ENCODE assay signal across 19 cellular contexts in the genomic region with DNA sequence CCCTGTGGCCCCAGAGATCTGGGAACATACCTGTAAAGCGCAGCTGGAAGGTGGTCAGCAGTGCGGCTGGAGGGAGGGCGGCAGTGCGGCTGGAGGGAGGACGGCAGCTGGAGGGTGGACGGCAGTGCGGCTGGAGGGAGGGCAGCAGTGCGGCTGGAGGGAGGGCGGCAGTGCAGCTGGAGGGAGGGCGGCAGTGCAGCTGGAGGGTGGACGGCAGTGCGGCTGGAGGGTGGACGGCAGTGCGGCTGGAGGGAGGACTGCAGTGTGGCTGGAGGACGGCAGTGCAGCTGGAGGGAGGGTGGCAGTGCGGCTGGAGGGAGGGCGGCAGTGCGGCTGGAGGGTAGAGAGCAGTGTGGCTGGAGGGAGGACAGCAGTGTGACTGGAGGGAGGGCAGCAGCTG. TPM values are rescaled to one million over a fixed set of nuclear protein-coding genes. Genes with fewer than 3 reads are reported as not detected.
DNase-seq lines count a peak whose midpoint lies in the region; ATAC-seq lines count a peak whose summit lies in the region.
"Had no signal": no experiment of that assay in that cellular context is flagged by ENCODE, and none has a peak within 500 bp of the region (broad histone marks: within the 10 kb centered on the region; RNA-seq: fewer than 3 reads in every experiment).

No MANE protein-coding gene starts in this region.

- peak overlapping the region; percentile 82 for H3K14ac ChIP-seq in neuronal stem cell (ENCODE audit: low read length)

- no CpG with 5 or more reads among the region's 18 CpGs for WGBS in neuronal stem cell (ENCODE audit: extremely low coverage in 2 of 2, insufficient read length in 2 of 2, insufficient replicate concordance in 1 of 2), 2 donors

- peaks cover 5% of the 10 kb centered on the region for H3K36me3 Mint-ChIP-seq in memory B cell

- ATAC-seq in memory B cell (ENCODE audit: low read depth) (no peak), HG03196 (IDR thresholded peaks at IDR 0.05; ENCODE audit: unreplicated experiment) (no peak)

- peak overlapping the region; percentile 10 for H2AK5ac ChIP-seq in neuronal stem cell (ENCODE audit: low read depth, low read length)

- no peak overlapping the region for H2AFZ ChIP-seq in neuronal stem cell (ENCODE audit: low read length)

- H3K4me1 ChIP-seq in neuronal stem cell (ENCODE audit: control insufficient read depth in 2 of 2, insufficient read depth in 1 of 2, low read depth in 1 of 2, low read length in 2 of 2), result peaks cover 0 to 5% of the 10 kb centered on the region in 2 donors
- H3K4me1 ChIP-seq: BE2C, BLaER1, Caco-2 had no signal

- peaks cover 6% of the 10 kb centered on the region for H3K79me1 ChIP-seq in neuronal stem cell (ENCODE audit: low read depth, low read length)

- H3K23ac ChIP-seq in neuronal stem cell (ENCODE audit: low read depth, low read length, poor library complexity), result peak overlapping the region; percentile 65

- H3K4me3 ChIP-seq in neuronal stem cell (ENCODE audit: low read length in 2 of 2), result no peak overlapping the region
- H3K4me3 ChIP-seq: BLaER1 had no signal

- H2BK12ac ChIP-seq in neuronal stem cell (ENCODE audit: low read length), result peak overlapping the region; percentile 73

- H3K36me3 ChIP-seq in neuronal stem cell (replicated peaks in 1 of 2; ENCODE audit: control insufficient read depth in 2 of 2, insufficient read depth in 2 of 2, low read length in 2 of 2), result peaks cover 0 to 6% of the 10 kb centered on the region in 2 donors
- H3K36me3 ChIP-seq: BE2C had no signal

- peaks cover 0 to 47% (median 6%) of the 10 kb centered on the region in 3 experiments for H3K27me3 ChIP-seq in neuronal stem cell (ENCODE audit: control insufficient read depth in 3 of 3, insufficient read depth in 3 of 3, low read depth in 1 of 3, low read length in 3 of 3)
- H3K27me3 ChIP-seq: BE2C, BLaER1 had no signal

- H4K8ac ChIP-seq in neuronal stem cell (ENCODE audit: low read depth, low read length), result peak overlapping the region; percentile 17

- peak overlapping the region; percentile 84 for H3K27ac Mint-ChIP-seq in memory B cell
- H3K27ac Mint-ChIP-seq: CD14-positive monocyte; CD4-positive, CD25-positive, alpha-beta regulatory T cell; CD8-positive, alpha-beta memory T cell had no signal

- peak overlapping the region; percentile 76 for H3K18ac ChIP-seq in neuronal stem cell (ENCODE audit: low read length)

- H2BK120ac ChIP-seq in neuronal stem cell (ENCODE audit: low read depth, low read length), result no peak overlapping the region

- no peak overlapping the region for H3K4me3 Mint-ChIP-seq in memory B cell
- H3K4me3 Mint-ChIP-seq: CD14-positive monocyte; CD4-positive, alpha-beta memory T cell; CD4-positive, CD25-positive, alpha-beta regulatory T cell; CD8-positive, alpha-beta memory T cell had no signal

- H3K27me3 Mint-ChIP-seq in memory B cell, result peaks cover 2% of the 10 kb centered on the region
- H3K27me3 Mint-ChIP-seq: CD4-positive, alpha-beta memory T cell; CD4-positive, CD25-positive, alpha-beta regulatory T cell; CD8-positive, alpha-beta memory T cell had no signal

- no peak overlapping the region for H3K4ac ChIP-seq in neuronal stem cell (ENCODE audit: low read length)

- H3K9me3 Mint-ChIP-seq in memory B cell, result no peaks in the 10 kb centered on the region
- H3K9me3 Mint-ChIP-seq: CD4-positive, alpha-beta memory T cell; CD8-positive, alpha-beta memory T cell had no signal

- no peak overlapping the region for H3K27ac ChIP-seq in neuronal stem cell (replicated peaks; ENCODE audit: low read length)
- H3K27ac ChIP-seq: BLaER1 had no signal

- DNase-seq in memory B cell (ENCODE audit: low spot score in 2 of 2), result no peak
- DNase-seq in neuronal stem cell (ENCODE audit: low spot score), result no peak
- no peak for DNase-seq in COR-L47 (lab: John Stamatoyannopoulos, UW)
- DNase-seq in nucleus accumbens (lab: John Stamatoyannopoulos, UW), result no peak
- DNase-seq: 8988T; ACHN; BE2C; C1 segment of cervical spinal cord; Caco-2; Calu3; CD4-positive, alpha-beta memory T cell; CD4-positive, CD25-positive, alpha-beta regulatory T cell; CD8-positive, alpha-beta memory T cell; DMS79 treated with DMSO at 0.1 percent for 48 hours; GF-D8 had no signal

- H2BK15ac ChIP-seq in neuronal stem cell (ENCODE audit: low read length), result no peak overlapping the region

- no peak overlapping the region for H2BK5ac ChIP-seq in neuronal stem cell (ENCODE audit: low read length)

- peaks cover 5 to 8% of the 10 kb centered on the region in 2 donors for H3K9me3 ChIP-seq in neuronal stem cell (replicated peaks in 1 of 2; ENCODE audit: control insufficient read depth in 2 of 2, insufficient read depth in 1 of 2, low read depth in 1 of 2, low read length in 2 of 2)
- H3K9me3 ChIP-seq: BE2C, BLaER1, Caco-2 had no signal

- peak overlapping the region; percentile 72 for H4K91ac ChIP-seq in neuronal stem cell (ENCODE audit: low read depth, low read length, poor library complexity)

- H3K4me2 ChIP-seq in neuronal stem cell (ENCODE audit: insufficient read depth, low read length, poor library complexity, severe bottlenecking), result no peak overlapping the region
- H3K4me2 ChIP-seq: BLaER1 had no signal

- peak overlapping the region; percentile 81 for H3K9ac ChIP-seq in neuronal stem cell (ENCODE audit: low read depth, low read length, poor library complexity)
- H3K9ac ChIP-seq: BLaER1 had no signal

- H3K4me1 Mint-ChIP-seq in memory B cell, result no peaks in the 10 kb centered on the region
- H3K4me1 Mint-ChIP-seq: CD14-positive monocyte; CD4-positive, alpha-beta memory T cell; CD4-positive, CD25-positive, alpha-beta regulatory T cell; CD8-positive, alpha-beta memory T cell had no signal

RNA-seq across cellular contexts. Expression of gene LRCOL1, which starts 23.5 kb away (rescaled TPM):
- 0.46 TPM for polyA plus RNA-seq in neuronal stem cell (2013, experiment 1 of 2)
- polyA plus RNA-seq in neuronal stem cell (2013, experiment 2 of 2), result 0.55 TPM
- polyA plus RNA-seq: CD14-positive monocyte; CD4-positive, alpha-beta memory T cell; CD4-positive, CD25-positive, alpha-beta regulatory T cell; CD8-positive, alpha-beta memory T cell had no signal

RNA-seq across cellular contexts. Expression of gene P2RX2, which starts 31.6 kb away (rescaled TPM):
- polyA plus RNA-seq in neuronal stem cell (2013, experiment 1 of 2), result 0.14 TPM
- 0.11 TPM for polyA plus RNA-seq in neuronal stem cell (2013, experiment 2 of 2)
- polyA plus RNA-seq: AG04450; CD14-positive monocyte; CD4-positive, alpha-beta memory T cell; CD4-positive, CD25-positive, alpha-beta regulatory T cell; CD8-positive, alpha-beta memory T cell had no signal
